Comparison of ENCODE assay signal across 8 cellular contexts in genomic region chr19:488505-489417, GRCh38. TPM values are rescaled to one million over a fixed set of nuclear protein-coding genes. Genes with fewer than 3 reads are reported as not detected.
DNase-seq lines count a peak whose midpoint lies in the region; ATAC-seq and TF ChIP-seq lines count a peak whose summit lies in the region.

No MANE protein-coding gene starts in this region.

- peak; percentile 79 for DNase-seq in ELF-1 (ENCODE audit: low read depth, low spot score)
- peak; percentile 84 for DNase-seq in HCT116 (ENCODE audit: low read depth, low spot score)
- peak; percentile 92 for DNase-seq in MV-4-11 (lab: John Stamatoyannopoulos, UW)
- peak; percentile 82 to 93 for DNase-seq in SJSA1 (ENCODE audit: low read depth in 1 of 2, low spot score in 2 of 2)
- DNase-seq in activated naive CD4-positive, alpha-beta T cell treated with anti-CD3 and anti-CD28 coated beads for 36 hours: peak; percentile 93
- peak; percentile 92 for DNase-seq in germinal center (ENCODE audit: low spot score)
- peak; percentile 92 for DNase-seq in occipital lobe (lab: John Stamatoyannopoulos, UW)
- DNase-seq in suprapubic skin (ENCODE audit: low spot score in 2 of 2): peak; percentile 95 to 98

- H3K9me2 ChIP-seq in HCT116 (ENCODE audit: insufficient read depth): no peaks in the 10 kb centered on the region

- H3K9me3 ChIP-seq in HCT116 (ENCODE audit: control insufficient read depth in 1 of 2, insufficient read depth in 1 of 2, low read depth in 1 of 2, low read length in 2 of 2) (no peaks in the 10 kb centered on the region; a peak in 1 of 4 replicates), SJSA1 (replicated peaks) (no peaks in the 10 kb centered on the region), suprapubic skin (no peaks in the 10 kb centered on the region)

- peak overlapping the region; percentile 79 to 85 for H3K4me3 ChIP-seq in HCT116 (replicated peaks in 1 of 2; ENCODE audit: low read depth in 1 of 2, low read length in 2 of 2)
- peak overlapping the region; percentile 90 for H3K4me3 ChIP-seq in SJSA1
- H3K4me3 ChIP-seq in suprapubic skin: peak overlapping the region; percentile 73

- 0% methylated on average over 46 of the region's 114 CpGs for WGBS in suprapubic skin

- intact Hi-C loops in HCT116 (cut with micrococcal nuclease): no loop called here
- intact Hi-C loops in activated naive CD4-positive, alpha-beta T cell treated with anti-CD3 and anti-CD28 coated beads for 36 hours (cut with micrococcal nuclease): loop anchor here (1.0 to 2.0 kb wide), 2 partner anchors 19 to 144 kb away; partner anchors contain the start of genes MIER2 and TPGS1

- H3K9me3 Mint-ChIP-seq in activated naive CD4-positive, alpha-beta T cell treated with anti-CD3 and anti-CD28 coated beads for 36 hours: peaks cover 1% of the 10 kb centered on the region

- no peak for TF ChIP-seq EP300 in suprapubic skin (IDR thresholded peaks at IDR 0.05)

- H3K36me3 ChIP-seq in HCT116 (ENCODE audit: control insufficient read depth in 1 of 2, insufficient read depth in 2 of 2, low read length in 2 of 2) (no peaks in the 10 kb centered on the region), SJSA1 (peaks cover 5% of the 10 kb centered on the region), suprapubic skin (no peaks in the 10 kb centered on the region)

- H3K79me2 ChIP-seq in HCT116 (ENCODE audit: insufficient read depth, low read length): no peaks in the 10 kb centered on the region

- H3K4me1 ChIP-seq in HCT116 (ENCODE audit: control insufficient read depth in 1 of 2, insufficient read depth in 2 of 2, low read length in 2 of 2) (peaks cover 6 to 11% of the 10 kb centered on the region in 2 experiments), SJSA1 (replicated peaks) (peaks cover 15% of the 10 kb centered on the region), suprapubic skin (peaks cover 22% of the 10 kb centered on the region)

- CTCF ChIA-PET in HCT116 (lab: Charles Lee): interaction anchor here (0.6 to 0.9 kb wide), 3 partner anchors 9 to 22 kb away, joined by 3 to 6 read pairs (median 4); no protein-coding TSS in a partner anchor
- CTCF ChIA-PET in activated naive CD4-positive, alpha-beta T cell treated with anti-CD3 and anti-CD28 coated beads for 36 hours (lab: Charles Lee): interaction anchor here (0.7 to 1.6 kb wide), 4 partner anchors 17 to 22 kb away, joined by 3 to 7 read pairs (median 4); no protein-coding TSS in a partner anchor

- peaks cover 20% of the 10 kb centered on the region for H3K27me3 Mint-ChIP-seq in activated naive CD4-positive, alpha-beta T cell treated with anti-CD3 and anti-CD28 coated beads for 36 hours (ENCODE audit: low read depth)

- peak overlapping the region; percentile 81 for H3K4me3 Mint-ChIP-seq in activated naive CD4-positive, alpha-beta T cell treated with anti-CD3 and anti-CD28 coated beads for 36 hours

- H3K4me2 ChIP-seq in HCT116 (ENCODE audit: low read length): peak overlapping the region; percentile 85

- BruUV-seq in HCT116 (replicated peaks; lab: Mats Ljungman, UMichigan): no TSS peak

- peak overlapping the region; percentile 98 for H3K9ac ChIP-seq in HCT116 (ENCODE audit: low read length)

- POLR2A ChIA-PET in HCT116 (lab: Charles Lee): interaction anchor here (0.6 to 0.9 kb wide), 2 partner anchors 18 to 201 kb away, joined by 3 to 4 read pairs; no protein-coding TSS in a partner anchor

- peak; percentile 94 for ATAC-seq in HCT116

- peak overlapping the region; percentile 100 for H3K27ac ChIP-seq in HCT116 (ENCODE audit: low read depth, low read length)
- H3K27ac ChIP-seq in SJSA1: peak overlapping the region; percentile 80
- peak overlapping the region; percentile 82 for H3K27ac ChIP-seq in suprapubic skin

- peaks cover 1% of the 10 kb centered on the region for H3K36me3 Mint-ChIP-seq in activated naive CD4-positive, alpha-beta T cell treated with anti-CD3 and anti-CD28 coated beads for 36 hours (ENCODE audit: low read depth)

- peaks cover 11% of the 10 kb centered on the region for H3K4me1 Mint-ChIP-seq in activated naive CD4-positive, alpha-beta T cell treated with anti-CD3 and anti-CD28 coated beads for 36 hours (ENCODE audit: low read depth)

- H2AFZ ChIP-seq in HCT116 (ENCODE audit: low read depth, low read length, poor library complexity, severe bottlenecking): no peak overlapping the region

- no peak for TF ChIP-seq CTCF in HCT116 (IDR thresholded peaks at IDR 0.05 in 2 of 3, conservative IDR thresholded peaks at IDR 0.05 in 1 of 3; ENCODE audit: borderline replicate concordance in 1 of 3, insufficient read depth in 1 of 3, low read depth in 2 of 3, low read length in 2 of 3)
- no peak for TF ChIP-seq CTCF in suprapubic skin (IDR thresholded peaks at IDR 0.05)

- no peak for TF ChIP-seq RAD21 in HCT116 (IDR thresholded peaks at IDR 0.05; ENCODE audit: low read depth)

- peak; percentile 72 for TF ChIP-seq POLR2A in HCT116 (IDR thresholded peaks at IDR 0.05; ENCODE audit: borderline replicate concordance, extremely low read depth, insufficient read depth, insufficient read length)
- TF ChIP-seq POLR2A in suprapubic skin (IDR thresholded peaks at IDR 0.05): peak; percentile 9 to 60

- H3K27me3 ChIP-seq in HCT116 (ENCODE audit: insufficient read depth, low read length) (no peaks in the 10 kb centered on the region), SJSA1 (replicated peaks) (peaks cover 13% of the 10 kb centered on the region), suprapubic skin (peaks cover 14% of the 10 kb centered on the region)

- RAD21 ChIA-PET in HCT116 (lab: Charles Lee; ENCODE audit: low non-redundant PET in 1 of 2, low total read pairs in 2 of 2, uncharacterized antibody in 2 of 2, unreplicated experiment in 2 of 2): no interaction called here

- H4K20me1 ChIP-seq in HCT116 (ENCODE audit: insufficient read depth): no peaks in the 10 kb centered on the region

- H3K27ac Mint-ChIP-seq in activated naive CD4-positive, alpha-beta T cell treated with anti-CD3 and anti-CD28 coated beads for 36 hours: peak overlapping the region; percentile 86

TF ChIP-seq in HCT116, 20 proteins besides CTCF, POLR2A, EP300 and RAD21 (continues in another document):
- TF ChIP-seq SIN3A (IDR thresholded peaks at IDR 0.05; ENCODE audit: low read depth) (peak; percentile 60; the same call in 1 of the 2 replicates), EZH2 (IDR thresholded peaks at IDR 0.05) (no peak), FOSL1 (IDR thresholded peaks at IDR 0.05; ENCODE audit: low read depth) (no peak), POLR2AphosphoS5 (IDR thresholded peaks at IDR 0.05; ENCODE audit: low read depth, low read length) (peak; percentile 81), ZFX (IDR thresholded peaks at IDR 0.05) (peak; percentile 93), SP1 (IDR thresholded peaks at IDR 0.05; ENCODE audit: low read depth) (peak; percentile 72), YY1 (IDR thresholded peaks at IDR 0.05; ENCODE audit: extremely low read depth, insufficient replicate concordance, low read depth, low read length) (peak; percentile 88), EGR1 (IDR thresholded peaks at IDR 0.05; ENCODE audit: low read depth) (peak; percentile 68), ELF1 (IDR thresholded peaks at IDR 0.05; ENCODE audit: borderline replicate concordance, low read depth) (no peak)
- TF ChIP-seq, protein P1, sequence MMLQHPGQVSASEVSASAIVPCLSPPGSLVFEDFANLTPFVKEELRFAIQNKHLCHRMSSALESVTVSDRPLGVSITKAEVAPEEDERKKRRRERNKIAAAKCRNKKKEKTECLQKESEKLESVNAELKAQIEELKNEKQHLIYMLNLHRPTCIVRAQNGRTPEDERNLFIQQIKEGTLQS (IDR thresholded peaks at IDR 0.05): no peak

RNA-seq across cellular contexts. Expression of gene MADCAM1, which starts 7.5 kb away (rescaled TPM):
- total RNA-seq in HCT116 (2021; ENCODE audit: unreplicated experiment): 0.57 TPM
- 0.16 and 0.31 TPM in 2 replicates for polyA plus RNA-seq in HCT116 (2012)
- total RNA-seq in SJSA1 (2014; rRNA removed; shearing (Covaris generic)): not detected in 2 replicates
- total RNA-seq in activated naive CD4-positive, alpha-beta T cell treated with anti-CD3 and anti-CD28 coated beads for 36 hours: under 1 TPM; 0.24 to 0.37 TPM
- total RNA-seq in occipital lobe: 0.16 TPM
- total RNA-seq in suprapubic skin: under 1 TPM in 1 of 4 donors, not detected in 3; 0.64 TPM

RNA-seq across cellular contexts. Expression of gene TPGS1, which starts 18.5 kb away (rescaled TPM):
- total RNA-seq in HCT116 (2021; ENCODE audit: unreplicated experiment) (19.1 TPM), occipital lobe (15.6 TPM), suprapubic skin (10 to 100 TPM; 10.8 to 23.3 (median 20.9) TPM)
- polyA plus RNA-seq in HCT116 (2012): 8.6 and 8.8 TPM in 2 replicates
- 68.7 and 73.3 TPM in 2 replicates for total RNA-seq in SJSA1 (2014; rRNA removed; shearing (Covaris generic))
- total RNA-seq in activated naive CD4-positive, alpha-beta T cell treated with anti-CD3 and anti-CD28 coated beads for 36 hours: 1 to 10 TPM; 4.2 to 5.1 TPM

RNA-seq across cellular contexts. Expression of gene SHC2, which starts 27.9 kb away (rescaled TPM):
- total RNA-seq in HCT116 (2021; ENCODE audit: unreplicated experiment) (2.5 TPM), occipital lobe (13.9 TPM), suprapubic skin (10 to 100 TPM; 16.3 to 40.7 (median 19.6) TPM)
- polyA plus RNA-seq in HCT116 (2012): 4.0 and 4.5 TPM in 2 replicates
- total RNA-seq in SJSA1 (2014; rRNA removed; shearing (Covaris generic)): not detected in 2 replicates
- not detected for total RNA-seq in activated naive CD4-positive, alpha-beta T cell treated with anti-CD3 and anti-CD28 coated beads for 36 hours

RNA-seq across cellular contexts. Expression of gene CDC34, which starts 42.8 kb away (rescaled TPM):
- total RNA-seq in HCT116 (2021; ENCODE audit: unreplicated experiment) (87.4 TPM), occipital lobe (46.2 TPM), suprapubic skin (10 to 100 TPM; 48.3 to 90.3 (median 72.9) TPM)
- 89.3 and 95.6 TPM in 2 replicates for polyA plus RNA-seq in HCT116 (2012)
- total RNA-seq in SJSA1 (2014; rRNA removed; shearing (Covaris generic)): 62.1 and 97.9 TPM in 2 replicates
- total RNA-seq in activated naive CD4-positive, alpha-beta T cell treated with anti-CD3 and anti-CD28 coated beads for 36 hours: 10 to 100 TPM; 42.1 to 42.5 TPM

RNA-seq across cellular contexts. Expression of gene GZMM, which starts 55.1 kb away (rescaled TPM):
- total RNA-seq in HCT116 (2021; ENCODE audit: unreplicated experiment): 0.59 TPM
- 0.53 and 0.67 TPM in 2 replicates for polyA plus RNA-seq in HCT116 (2012)
- not detected in 2 replicates for total RNA-seq in SJSA1 (2014; rRNA removed; shearing (Covaris generic))
- total RNA-seq in activated naive CD4-positive, alpha-beta T cell treated with anti-CD3 and anti-CD28 coated beads for 36 hours: 10 to 100 TPM; 20.7 TPM
- not detected for total RNA-seq in occipital lobe
- total RNA-seq in suprapubic skin: under 1 TPM in 1 of 4 donors, not detected in 3; 0.97 TPM

Comparison
In these comparisons a context has a peak if more than half of its experiments do, and no peak if none do; other contexts are left out.
1. Peak in every context shown above with its lines: DNase-seq, ATAC-seq, H3K4me3 ChIP-seq and H3K27ac ChIP-seq.